ENCODE assay signal across 13 cellular contexts in genomic region chr3:189122526-189123205, GRCh38. TPM values are rescaled to one million over a fixed set of nuclear protein-coding genes. Genes with fewer than 3 reads are reported as not detected.
DNase-seq lines count a peak whose midpoint lies in the region; ATAC-seq and TF ChIP-seq lines count a peak whose summit lies in the region.
"Had no signal": no experiment of that assay in that cellular context is flagged by ENCODE, and none has a peak within 500 bp of the region (broad histone marks: within the 10 kb centered on the region; RNA-seq: fewer than 3 reads in every experiment).

No MANE protein-coding gene starts in this region.

- H2BK5ac ChIP-seq in mesendoderm (ENCODE audit: low read length): no peak overlapping the region

- TF ChIP-seq CTCF in coronary artery (IDR thresholded peaks at IDR 0.05): no peak
- no peak for TF ChIP-seq CTCF in thoracic aorta (IDR thresholded peaks at IDR 0.05)
- TF ChIP-seq CTCF in brain microvascular endothelial cell (IDR thresholded peaks at IDR 0.05; ENCODE audit: low read depth, low read length, missing control alignments): no peak

- H3K79me2 ChIP-seq in mesendoderm (ENCODE audit: control insufficient read depth, insufficient read depth, low read length): no peaks in the 10 kb centered on the region

- DNase-seq in activated CD4-positive, CD25-positive, alpha-beta regulatory T cell (lab: John Stamatoyannopoulos, UW): no peak
- DNase-seq in coronary artery (ENCODE audit: low spot score) (no peak), mesendoderm (peak; percentile 28), thoracic aorta (ENCODE audit: low spot score) (no peak), SK-N-DZ (ENCODE audit: low spot score) (no peak), brain microvascular endothelial cell (no peak)
- DNase-seq: 8988T; activated CD4-positive, alpha-beta T cell treated with anti-CD3 and anti-CD28 coated beads, Interleukin-2, amount 10 ng/mL, durations not matched to agents 24 days and 14 days; NCI-H2171 treated with DMSO at 0.1 percent for 48 hours; T-helper 1 cell had no signal

- no peak overlapping the region for H3K23ac ChIP-seq in mesendoderm (ENCODE audit: low read length)

- no peak overlapping the region for H2BK120ac ChIP-seq in mesendoderm (ENCODE audit: low read depth, low read length)

- H3K27me3 ChIP-seq in mesendoderm (ENCODE audit: insufficient read depth, low read length, poor library complexity): no peaks in the 10 kb centered on the region
- no peaks in the 10 kb centered on the region for H3K27me3 ChIP-seq in thoracic aorta (replicated peaks; ENCODE audit: insufficient read depth)
- no peaks in the 10 kb centered on the region for H3K27me3 ChIP-seq in brain microvascular endothelial cell (replicated peaks)

- H3K4ac ChIP-seq in mesendoderm (ENCODE audit: low read depth, low read length): no peak overlapping the region

- H3K27ac ChIP-seq in coronary artery (peak overlapping the region in 1 of 2 donors; percentile 77), mesendoderm (ENCODE audit: low read depth, low read length) (no peak overlapping the region), thoracic aorta (peak overlapping the region; percentile 32 to 34), brain microvascular endothelial cell (no peak overlapping the region)

- H4K8ac ChIP-seq in mesendoderm (ENCODE audit: low read depth, low read length): no peak overlapping the region

- H2AK5ac ChIP-seq in mesendoderm (ENCODE audit: low read length): no peak overlapping the region

- no peak overlapping the region for H4K5ac ChIP-seq in mesendoderm (ENCODE audit: low read length)

- in situ Hi-C loops in brain microvascular endothelial cell (cut with HindIII; ENCODE audit: low pct_ligation_motif_present, low sequenced_read_pairs): no loop called here

- no peak overlapping the region for H3K4me2 ChIP-seq in mesendoderm (ENCODE audit: low read length)

- no peaks in the 10 kb centered on the region for H3K9me3 ChIP-seq in thoracic aorta
- H3K9me3 ChIP-seq: prostate gland had no signal

- H3K36me3 ChIP-seq in mesendoderm (ENCODE audit: control insufficient read depth, insufficient read depth, low read length) (no peaks in the 10 kb centered on the region), thoracic aorta (no peaks in the 10 kb centered on the region), brain microvascular endothelial cell (replicated peaks) (no peaks in the 10 kb centered on the region)
- H3K36me3 ChIP-seq: prostate gland had no signal

- H3K79me1 ChIP-seq in mesendoderm (ENCODE audit: low read length): no peaks in the 10 kb centered on the region

- peak; percentile 44 to 51 for ATAC-seq in activated CD4-positive, CD25-positive, alpha-beta regulatory T cell treated with anti-CD3 and anti-CD28 coated beads, Interleukin-2, amount 50 U/mL, for 24 hours
- ATAC-seq in thoracic aorta (ENCODE audit: insufficient number of reproducible peaks, low FRiP score, low read depth) (no peak), HG02759 (IDR thresholded peaks at IDR 0.05; ENCODE audit: unreplicated experiment) (no peak)

- no CpG with 5 or more reads among the region's 5 CpGs for WGBS in mesendoderm (ENCODE audit: extremely low coverage, insufficient coverage, low lambda C conversion rate)

- H3K18ac ChIP-seq in mesendoderm (ENCODE audit: low read length): no peak overlapping the region

- no peak overlapping the region for H3K9ac ChIP-seq in mesendoderm (ENCODE audit: low read length)

- no peak overlapping the region for H3K56ac ChIP-seq in mesendoderm (ENCODE audit: low read length)

- H2BK15ac ChIP-seq in mesendoderm (replicated peaks; ENCODE audit: low read depth): no peak overlapping the region

- H3K4me1 ChIP-seq in mesendoderm (ENCODE audit: control insufficient read depth, low read depth, low read length) (no peaks in the 10 kb centered on the region), thoracic aorta (ENCODE audit: control insufficient read depth in 1 of 2, low read depth in 2 of 2) (peaks cover 10 to 38% of the 10 kb centered on the region in 2 donors)
- H3K4me1 ChIP-seq: prostate gland had no signal

- peak overlapping the region; percentile 6 for H3K4me3 ChIP-seq in coronary artery
- no peak overlapping the region for H3K4me3 ChIP-seq in mesendoderm (ENCODE audit: low read length)
- peak overlapping the region; percentile 53 for H3K4me3 ChIP-seq in thoracic aorta
- no peak overlapping the region for H3K4me3 ChIP-seq in brain microvascular endothelial cell (ENCODE audit: low read depth, low read length)
- H3K4me3 ChIP-seq: prostate gland had no signal

RNA-seq across cellular contexts. Expression of gene TPRG1, which starts 49.1 kb away (rescaled TPM):
- polyA plus RNA-seq in mesendoderm (2013, experiment 1 of 2): 0.22 TPM
- polyA plus RNA-seq in mesendoderm (2013, experiment 2 of 2): 0.24 TPM
- 10 to 100 TPM in 1 of 2 donors, 1 to 10 TPM in 1; 7.4 to 14.5 TPM for total RNA-seq in thoracic aorta
- polyA plus RNA-seq in SK-N-DZ (2014; cell fraction: cytosol; rRNA removed): 0.03 and 0.08 TPM in 2 replicates
- 0.05 and 0.32 TPM in 2 replicates for polyA plus RNA-seq in SK-N-DZ (2014; cell fraction: nucleus; rRNA removed)

Comparison
In these comparisons a context has a peak if more than half of its experiments do, and no peak if none do; other contexts are left out.
1. ATAC-seq: peak in activated CD4-positive, CD25-positive, alpha-beta regulatory T cell treated with anti-CD3 and anti-CD28 coated beads, Interleukin-2, amount 50 U/mL, for 24 hours (2 of 2); none in thoracic aorta (single experiment) and HG02759 (single experiment).
2. H3K27ac ChIP-seq: peak in thoracic aorta (2 of 2); none in mesendoderm (single experiment) and brain microvascular endothelial cell (single experiment).
3. H3K4me3 ChIP-seq: peak in coronary artery (single experiment) and thoracic aorta (single experiment); none in mesendoderm (single experiment) and brain microvascular endothelial cell (single experiment).